Comparison of ENCODE assay signal across 1 cellular context in the genomic region with DNA sequence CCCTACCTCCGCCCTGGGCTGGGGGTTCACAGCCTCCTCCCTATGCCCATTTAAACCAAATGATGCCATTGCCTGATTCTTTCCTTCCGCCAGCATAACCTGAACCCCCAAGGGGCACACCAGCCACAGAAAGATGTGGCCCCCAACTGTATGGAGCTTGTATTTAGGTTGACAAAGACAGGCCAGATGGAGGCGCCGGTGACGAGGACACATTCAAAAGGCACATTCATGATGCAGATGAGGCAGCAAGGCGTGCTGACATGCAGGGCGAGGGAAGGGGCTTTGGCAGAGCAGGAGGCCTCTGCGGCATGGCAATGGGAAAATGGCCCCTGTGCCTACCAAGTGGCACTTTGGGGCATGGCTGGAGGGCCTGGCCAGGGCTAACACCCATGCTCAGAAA.
TF ChIP-seq lines count a peak whose summit lies in the region.

No MANE protein-coding gene starts in this region.

TF ChIP-seq in IMR-90, 13 proteins besides CTCF, POLR2A, EP300 and RAD21 (continued from another document):
- TF ChIP-seq, protein P1, sequence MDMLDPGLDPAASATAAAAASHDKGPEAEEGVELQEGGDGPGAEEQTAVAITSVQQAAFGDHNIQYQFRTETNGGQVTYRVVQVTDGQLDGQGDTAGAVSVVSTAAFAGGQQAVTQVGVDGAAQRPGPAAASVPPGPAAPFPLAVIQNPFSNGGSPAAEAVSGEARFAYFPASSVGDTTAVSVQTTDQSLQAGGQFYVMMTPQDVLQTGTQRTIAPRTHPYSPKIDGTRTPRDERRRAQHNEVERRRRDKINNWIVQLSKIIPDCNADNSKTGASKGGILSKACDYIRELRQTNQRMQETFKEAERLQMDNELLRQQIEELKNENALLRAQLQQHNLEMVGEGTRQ (IDR thresholded peaks at IDR 0.05; ENCODE audit: low read depth, low read length): no peak
- no peak for TF ChIP-seq CEBPB (IDR thresholded peaks at IDR 0.05; ENCODE audit: low read depth, low read length)
TF ChIP-seq in IMR-90: peak in this region for 0.
